ENCODE assay signal across 10 cellular contexts in genomic region chr10:63603709-63604445, GRCh38.
A peak's percentile ranks its signal among the peaks of the same experiment; 100 is the strongest.
DNase-seq lines count a peak whose midpoint lies in the region; ATAC-seq and TF ChIP-seq lines count a peak whose summit lies in the region.
"Had no signal": no experiment of that assay in that cellular context is flagged by ENCODE, and none has a peak within 500 bp of the region (broad histone marks: within the 10 kb centered on the region; RNA-seq: fewer than 3 reads in every experiment).

No MANE protein-coding gene starts in this region.

- no peak overlapping the region for H3K4me2 ChIP-seq in OCI-LY7 (ENCODE audit: low read length)
- H3K4me2 ChIP-seq: BLaER1 treated with 17β-estradiol and CSF1 and Interleukin-3, amounts not matched to agents 10 nM and 100 nM had no signal

- CTCF ChIA-PET in CD8-positive, alpha-beta memory T cell (lab: Charles Lee): no interaction called here
- CTCF ChIA-PET in OCI-LY7 (lab: Charles Lee; ENCODE audit: unreplicated experiment): no interaction called here

- no peaks in the 10 kb centered on the region for H3K4me1 ChIP-seq in CD8-positive, alpha-beta memory T cell (ENCODE audit: insufficient read depth, low read length)
- H3K4me1 ChIP-seq in OCI-LY7 (ENCODE audit: insufficient read depth, low read length, poor library complexity, severe bottlenecking): no peaks in the 10 kb centered on the region
- H3K4me1 ChIP-seq: BLaER1 treated with 17β-estradiol and CSF1 and Interleukin-3, amounts not matched to agents 10 nM and 100 nM had no signal

- H3K36me3 ChIP-seq in CD8-positive, alpha-beta memory T cell (ENCODE audit: insufficient read depth, low read length): no peaks in the 10 kb centered on the region
- no peaks in the 10 kb centered on the region for H3K36me3 ChIP-seq in OCI-LY7 (ENCODE audit: insufficient read depth, low read length)

- H4K20me1 ChIP-seq in OCI-LY7 (ENCODE audit: insufficient read depth, low read length): no peaks in the 10 kb centered on the region
- H4K20me1 ChIP-seq: BLaER1 treated with 17β-estradiol and CSF1 and Interleukin-3, amounts not matched to agents 10 nM and 100 nM had no signal

- H3K9me3 Mint-ChIP-seq in CD8-positive, alpha-beta memory T cell: no peaks in the 10 kb centered on the region

- no peaks in the 10 kb centered on the region for H3K79me2 ChIP-seq in OCI-LY7 (ENCODE audit: insufficient read depth, low read depth, low read length)

- H3K9me2 ChIP-seq in OCI-LY7 (ENCODE audit: insufficient read depth, low read length): peaks cover 5% of the 10 kb centered on the region; the same call in 1 of the 2 replicates

- intact Hi-C loops in OCI-LY7 (cut with micrococcal nuclease; ENCODE audit: unreplicated experiment): no loop called here

- no peaks in the 10 kb centered on the region for H3K27me3 Mint-ChIP-seq in CD8-positive, alpha-beta memory T cell
- H3K27me3 Mint-ChIP-seq: activated CD8-positive, alpha-beta memory T cell treated with anti-CD3 and anti-CD28 coated beads, Interleukin-2, amount 10 ng/mL, durations not matched to agents 7 days and 5 days had no signal

- H3K36me3 Mint-ChIP-seq in CD8-positive, alpha-beta memory T cell: peaks cover 0 to 20% (median 11%) of the 10 kb centered on the region in 3 donors

- POLR2A ChIA-PET in CD8-positive, alpha-beta memory T cell (lab: Charles Lee): no interaction called here
- POLR2A ChIA-PET in OCI-LY7 (lab: Charles Lee): interaction anchor here (0.6 kb wide), 1 partner anchor 23 kb away, joined by 5 read pairs; no protein-coding TSS in a partner anchor

- BruUV-seq in OCI-LY7 (replicated peaks; lab: Mats Ljungman, UMichigan): no TSS peak

- no peaks in the 10 kb centered on the region for H3K27me3 ChIP-seq in CD8-positive, alpha-beta memory T cell (ENCODE audit: insufficient read depth, low read length, poor library complexity, severe bottlenecking)
- H3K27me3 ChIP-seq: BLaER1 treated with 17β-estradiol and CSF1 and Interleukin-3, amounts not matched to agents 10 nM and 100 nM had no signal

- TF ChIP-seq CTCF in GM12864 (IDR thresholded peaks at IDR 0.05; ENCODE audit: low read depth, low read length, missing control alignments) (no peak), fibroblast of mammary gland (conservative IDR thresholded peaks at IDR 0.05; ENCODE audit: control insufficient read depth, insufficient read depth, low read depth, low read length) (no peak), OCI-LY7 (conservative IDR thresholded peaks at IDR 0.05; ENCODE audit: low read length) (no peak)

- ATAC-seq in GM21390 (IDR thresholded peaks at IDR 0.05; ENCODE audit: unreplicated experiment) (peak; percentile 84), HG03342 (IDR thresholded peaks at IDR 0.05; ENCODE audit: unreplicated experiment) (peak; percentile 84)
- ATAC-seq: activated CD8-positive, alpha-beta memory T cell treated with anti-CD3 and anti-CD28 coated beads, Interleukin-2, amount 10 ng/mL, durations not matched to agents 7 days and 5 days had no signal

- H3K27ac ChIP-seq in CD8-positive, alpha-beta memory T cell (ENCODE audit: low read depth, low read length): no peak overlapping the region
- H3K27ac ChIP-seq in OCI-LY7 (ENCODE audit: low read depth, low read length, poor library complexity, severe bottlenecking): no peak overlapping the region
- H3K27ac ChIP-seq: BLaER1 treated with 17β-estradiol and CSF1 and Interleukin-3, amounts not matched to agents 10 nM and 100 nM had no signal

- DNase-seq in GM12864 (ENCODE audit: low read depth) (peak; percentile 22), fibroblast of mammary gland (ENCODE audit: low read depth) (peak; percentile 65), NCI-H446 (lab: John Stamatoyannopoulos, UW) (no peak), OCI-LY7 (ENCODE audit: low spot score) (no peak)
- no peak for DNase-seq in activated T-cell treated with anti-CD3 and anti-CD28 coated beads, Interleukin-2, amount 50 U/mL, for 1 hour
- no peak for DNase-seq in CD8-positive, alpha-beta memory T cell
- DNase-seq: activated CD8-positive, alpha-beta memory T cell treated with anti-CD3 and anti-CD28 coated beads, Interleukin-2, amount 10 ng/mL, durations not matched to agents 7 days and 5 days had no signal

- H2AFZ ChIP-seq in OCI-LY7 (ENCODE audit: low read length): no peak overlapping the region

- no peak overlapping the region for H3K4me3 Mint-ChIP-seq in CD8-positive, alpha-beta memory T cell
- H3K4me3 Mint-ChIP-seq: activated CD8-positive, alpha-beta memory T cell treated with anti-CD3 and anti-CD28 coated beads, Interleukin-2, amount 10 ng/mL, durations not matched to agents 7 days and 5 days had no signal

- no peaks in the 10 kb centered on the region for H3K9me3 ChIP-seq in CD8-positive, alpha-beta memory T cell (ENCODE audit: low read length)
- no peaks in the 10 kb centered on the region for H3K9me3 ChIP-seq in OCI-LY7 (ENCODE audit: low read length)
- H3K9me3 ChIP-seq: BLaER1 treated with 17β-estradiol and CSF1 and Interleukin-3, amounts not matched to agents 10 nM and 100 nM had no signal

- no peaks in the 10 kb centered on the region for H3K4me1 Mint-ChIP-seq in CD8-positive, alpha-beta memory T cell
- H3K4me1 Mint-ChIP-seq: activated CD8-positive, alpha-beta memory T cell treated with anti-CD3 and anti-CD28 coated beads, Interleukin-2, amount 10 ng/mL, durations not matched to agents 7 days and 5 days had no signal

- no peak overlapping the region for H3K27ac Mint-ChIP-seq in CD8-positive, alpha-beta memory T cell
- H3K27ac Mint-ChIP-seq: activated CD8-positive, alpha-beta memory T cell treated with anti-CD3 and anti-CD28 coated beads, Interleukin-2, amount 10 ng/mL, durations not matched to agents 7 days and 5 days had no signal

- no peak overlapping the region; the same call in 1 of the 2 replicates for H3K4me3 ChIP-seq in GM12864 (ENCODE audit: low read depth, low read length)
- H3K4me3 ChIP-seq in fibroblast of mammary gland (ENCODE audit: control insufficient read depth, low read depth, low read length): no peak overlapping the region
- no peak overlapping the region for H3K4me3 ChIP-seq in CD8-positive, alpha-beta memory T cell (ENCODE audit: low read length)
- no peak overlapping the region for H3K4me3 ChIP-seq in OCI-LY7 (ENCODE audit: low read depth, low read length, poor library complexity, severe bottlenecking)
- H3K4me3 ChIP-seq: BLaER1 treated with 17β-estradiol and CSF1 and Interleukin-3, amounts not matched to agents 10 nM and 100 nM had no signal

Comparison
In these comparisons a context has a peak if more than half of its experiments do, and no peak if none do; other contexts are left out.
1. DNase-seq: peak in GM12864 (single experiment) and fibroblast of mammary gland (single experiment); none in NCI-H446 (0 of 2), activated T-cell treated with anti-CD3 and anti-CD28 coated beads, Interleukin-2, amount 50 U/mL, for 1 hour (single experiment), CD8-positive, alpha-beta memory T cell (0 of 5) and OCI-LY7 (single experiment).